2 cellular contexts compared by ENCODE assay signal in the genomic region with DNA sequence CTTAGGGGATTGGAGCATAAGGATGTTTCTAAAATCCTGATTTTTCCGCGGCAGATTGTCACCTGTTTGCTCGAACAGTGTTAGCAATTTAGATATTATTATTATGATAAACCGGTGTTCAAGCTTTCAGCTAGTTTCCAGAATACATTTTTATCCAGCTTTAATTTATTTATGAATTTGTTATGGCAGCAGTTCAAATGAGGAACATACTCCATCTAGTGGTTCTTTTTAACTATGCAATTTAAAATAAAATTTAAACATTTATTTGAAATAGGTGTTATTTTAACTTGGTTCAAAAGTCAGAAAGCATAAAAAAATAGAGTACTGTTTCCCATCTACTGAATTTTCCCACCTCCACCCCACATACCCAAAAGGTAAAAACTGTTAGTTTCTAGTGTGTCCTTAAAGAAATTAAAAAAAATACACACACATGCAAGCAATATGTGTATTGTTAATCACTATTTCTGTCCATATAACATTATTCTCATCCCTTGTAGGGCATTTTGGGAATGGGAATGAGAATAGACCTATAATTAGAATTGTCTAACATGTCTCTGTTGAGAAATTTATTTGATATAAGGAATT.
TF ChIP-seq lines count a peak whose summit lies in the region.

No MANE protein-coding gene starts in this region.

TF ChIP-seq in HEK293, 187 proteins besides CTCF, POLR2A, EP300 and RAD21 (continued from another document):
- TF ChIP-seq, protein P1, sequence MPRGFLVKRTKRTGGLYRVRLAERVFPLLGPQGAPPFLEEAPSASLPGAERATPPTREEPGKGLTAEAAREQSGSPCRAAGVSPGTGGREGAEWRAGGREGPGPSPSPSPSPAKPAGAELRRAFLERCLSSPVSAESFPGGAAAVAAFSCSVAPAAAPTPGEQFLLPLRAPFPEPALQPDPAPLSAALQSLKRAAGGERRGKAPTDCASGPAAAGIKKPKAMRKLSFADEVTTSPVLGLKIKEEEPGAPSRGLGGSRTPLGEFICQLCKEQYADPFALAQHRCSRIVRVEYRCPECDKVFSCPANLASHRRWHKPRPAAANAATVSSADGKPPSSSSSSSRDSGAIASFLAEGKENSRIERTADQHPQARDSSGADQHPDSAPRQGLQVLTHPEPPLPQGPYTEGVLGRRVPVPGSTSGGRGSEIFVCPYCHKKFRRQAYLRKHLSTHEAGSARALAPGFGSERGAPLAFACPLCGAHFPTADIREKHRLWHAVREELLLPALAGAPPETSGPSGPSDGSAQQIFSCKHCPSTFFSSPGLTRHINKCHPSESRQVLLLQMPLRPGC (tag by site-specific recombination; IDR thresholded peaks at IDR 0.05): no peak

TF ChIP-seq in liver, 16 proteins besides CTCF, POLR2A, EP300 and RAD21 (continued from another document):
- TF ChIP-seq, protein P2, sequence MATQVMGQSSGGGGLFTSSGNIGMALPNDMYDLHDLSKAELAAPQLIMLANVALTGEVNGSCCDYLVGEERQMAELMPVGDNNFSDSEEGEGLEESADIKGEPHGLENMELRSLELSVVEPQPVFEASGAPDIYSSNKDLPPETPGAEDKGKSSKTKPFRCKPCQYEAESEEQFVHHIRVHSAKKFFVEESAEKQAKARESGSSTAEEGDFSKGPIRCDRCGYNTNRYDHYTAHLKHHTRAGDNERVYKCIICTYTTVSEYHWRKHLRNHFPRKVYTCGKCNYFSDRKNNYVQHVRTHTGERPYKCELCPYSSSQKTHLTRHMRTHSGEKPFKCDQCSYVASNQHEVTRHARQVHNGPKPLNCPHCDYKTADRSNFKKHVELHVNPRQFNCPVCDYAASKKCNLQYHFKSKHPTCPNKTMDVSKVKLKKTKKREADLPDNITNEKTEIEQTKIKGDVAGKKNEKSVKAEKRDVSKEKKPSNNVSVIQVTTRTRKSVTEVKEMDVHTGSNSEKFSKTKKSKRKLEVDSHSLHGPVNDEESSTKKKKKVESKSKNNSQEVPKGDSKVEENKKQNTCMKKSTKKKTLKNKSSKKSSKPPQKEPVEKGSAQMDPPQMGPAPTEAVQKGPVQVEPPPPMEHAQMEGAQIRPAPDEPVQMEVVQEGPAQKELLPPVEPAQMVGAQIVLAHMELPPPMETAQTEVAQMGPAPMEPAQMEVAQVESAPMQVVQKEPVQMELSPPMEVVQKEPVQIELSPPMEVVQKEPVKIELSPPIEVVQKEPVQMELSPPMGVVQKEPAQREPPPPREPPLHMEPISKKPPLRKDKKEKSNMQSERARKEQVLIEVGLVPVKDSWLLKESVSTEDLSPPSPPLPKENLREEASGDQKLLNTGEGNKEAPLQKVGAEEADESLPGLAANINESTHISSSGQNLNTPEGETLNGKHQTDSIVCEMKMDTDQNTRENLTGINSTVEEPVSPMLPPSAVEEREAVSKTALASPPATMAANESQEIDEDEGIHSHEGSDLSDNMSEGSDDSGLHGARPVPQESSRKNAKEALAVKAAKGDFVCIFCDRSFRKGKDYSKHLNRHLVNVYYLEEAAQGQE (IDR thresholded peaks at IDR 0.05): no peak
- TF ChIP-seq TAF1 (conservative IDR thresholded peaks at IDR 0.05) (no peak), NR2F2 (IDR thresholded peaks at IDR 0.05) (no peak), HNF4G (IDR thresholded peaks at IDR 0.05) (no peak)
- TF ChIP-seq, protein P3, sequence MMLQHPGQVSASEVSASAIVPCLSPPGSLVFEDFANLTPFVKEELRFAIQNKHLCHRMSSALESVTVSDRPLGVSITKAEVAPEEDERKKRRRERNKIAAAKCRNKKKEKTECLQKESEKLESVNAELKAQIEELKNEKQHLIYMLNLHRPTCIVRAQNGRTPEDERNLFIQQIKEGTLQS (IDR thresholded peaks at IDR 0.05): no peak
